In genomic region chr11:34603129-34604001, GRCh38 we compare ENCODE assay signal across 1 cellular context.
TF ChIP-seq lines count a peak whose summit lies in the region.

No MANE protein-coding gene starts in this region.

TF ChIP-seq in HCT116, 20 proteins besides CTCF, POLR2A, EP300 and RAD21 (continued from another document):
- TF ChIP-seq REST (IDR thresholded peaks at IDR 0.05; ENCODE audit: low read depth) (no peak), MAX (IDR thresholded peaks at IDR 0.05) (no peak), CBX3 (IDR thresholded peaks at IDR 0.05; ENCODE audit: low read depth) (no peak), EZH2 (IDR thresholded peaks at IDR 0.05) (no peak), EZH2phosphoT487 (IDR thresholded peaks at IDR 0.05; ENCODE audit: borderline replicate concordance) (no peak), FOSL1 (IDR thresholded peaks at IDR 0.05; ENCODE audit: low read depth) (no peak), CEBPB (IDR thresholded peaks at IDR 0.05; ENCODE audit: low read depth) (no peak), ELF1 (IDR thresholded peaks at IDR 0.05; ENCODE audit: borderline replicate concordance, low read depth) (no peak)
TF ChIP-seq in HCT116: peak in this region for 0.
